Comparison of ENCODE assay signal across 1 cellular context in genomic region chr11:121464352-121464946, GRCh38.
A peak's percentile ranks its signal among the peaks of the same experiment; 100 is the strongest.
TF ChIP-seq lines count a peak whose summit lies in the region.

No MANE protein-coding gene starts in this region.

TF ChIP-seq in HEK293, 187 proteins besides CTCF, POLR2A, EP300 and RAD21 (continued from another document):
- TF ChIP-seq ZNF423 (tag by site-specific recombination; IDR thresholded peaks at IDR 0.05) (no peak), ZBTB17 (tag by site-specific recombination; IDR thresholded peaks at IDR 0.05) (peak; percentile 65; the same call in 1 of the 2 replicates), ZFHX2 (tag by site-specific recombination; conservative IDR thresholded peaks at IDR 0.05) (0 out of 2 replicates have a peak, but pooled peaks have one; percentile 19), ZNF404 (tag by site-specific recombination; IDR thresholded peaks at IDR 0.05) (no peak), ZNF76 (tag by site-specific recombination; IDR thresholded peaks at IDR 0.05; ENCODE audit: borderline replicate concordance, low read depth) (no peak), ZFP37 (tag by site-specific recombination; IDR thresholded peaks at IDR 0.05) (0 out of 2 replicates have a peak, but pooled peaks have one; percentile 53), ZNF610 (tag by site-specific recombination; IDR thresholded peaks at IDR 0.05; ENCODE audit: borderline replicate concordance) (no peak), ZFP69B (tag by site-specific recombination; IDR thresholded peaks at IDR 0.05) (no peak), ZBTB20 (tag by site-specific recombination; IDR thresholded peaks at IDR 0.05) (peak; percentile 88), ZNF660 (tag by site-specific recombination; IDR thresholded peaks at IDR 0.05) (peak; percentile 60; the same call in 1 of the 2 replicates), SP2 (tag by site-specific recombination; IDR thresholded peaks at IDR 0.05) (no peak), ZSCAN23 (tag by site-specific recombination; IDR thresholded peaks at IDR 0.05) (no peak), ATF2 (tag by site-specific recombination; IDR thresholded peaks at IDR 0.05; ENCODE audit: low read depth) (no peak), ZNF837 (tag by site-specific recombination; IDR thresholded peaks at IDR 0.05) (no peak), OSR2 (tag by site-specific recombination; IDR thresholded peaks at IDR 0.05) (peak; percentile 94), ZNF600 (tag by site-specific recombination; IDR thresholded peaks at IDR 0.05) (peak; percentile 96), TRIM28 (IDR thresholded peaks at IDR 0.05; ENCODE audit: borderline replicate concordance, low read length) (0 out of 2 replicates have a peak, but pooled peaks have one; percentile 28), ZNF629 (tag by site-specific recombination; IDR thresholded peaks at IDR 0.05) (peak; percentile 50; the same call in 1 of the 2 replicates), WT1 (tag by site-specific recombination; IDR thresholded peaks at IDR 0.05) (peak; percentile 59)
- TF ChIP-seq, protein P1, sequence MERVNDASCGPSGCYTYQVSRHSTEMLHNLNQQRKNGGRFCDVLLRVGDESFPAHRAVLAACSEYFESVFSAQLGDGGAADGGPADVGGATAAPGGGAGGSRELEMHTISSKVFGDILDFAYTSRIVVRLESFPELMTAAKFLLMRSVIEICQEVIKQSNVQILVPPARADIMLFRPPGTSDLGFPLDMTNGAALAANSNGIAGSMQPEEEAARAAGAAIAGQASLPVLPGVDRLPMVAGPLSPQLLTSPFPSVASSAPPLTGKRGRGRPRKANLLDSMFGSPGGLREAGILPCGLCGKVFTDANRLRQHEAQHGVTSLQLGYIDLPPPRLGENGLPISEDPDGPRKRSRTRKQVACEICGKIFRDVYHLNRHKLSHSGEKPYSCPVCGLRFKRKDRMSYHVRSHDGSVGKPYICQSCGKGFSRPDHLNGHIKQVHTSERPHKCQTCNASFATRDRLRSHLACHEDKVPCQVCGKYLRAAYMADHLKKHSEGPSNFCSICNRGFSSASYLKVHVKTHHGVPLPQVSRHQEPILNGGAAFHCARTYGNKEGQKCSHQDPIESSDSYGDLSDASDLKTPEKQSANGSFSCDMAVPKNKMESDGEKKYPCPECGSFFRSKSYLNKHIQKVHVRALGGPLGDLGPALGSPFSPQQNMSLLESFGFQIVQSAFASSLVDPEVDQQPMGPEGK (tag by site-specific recombination; IDR thresholded peaks at IDR 0.05), result peak; percentile 43; the same call in 1 of the 2 replicates
- TF ChIP-seq, protein P2, sequence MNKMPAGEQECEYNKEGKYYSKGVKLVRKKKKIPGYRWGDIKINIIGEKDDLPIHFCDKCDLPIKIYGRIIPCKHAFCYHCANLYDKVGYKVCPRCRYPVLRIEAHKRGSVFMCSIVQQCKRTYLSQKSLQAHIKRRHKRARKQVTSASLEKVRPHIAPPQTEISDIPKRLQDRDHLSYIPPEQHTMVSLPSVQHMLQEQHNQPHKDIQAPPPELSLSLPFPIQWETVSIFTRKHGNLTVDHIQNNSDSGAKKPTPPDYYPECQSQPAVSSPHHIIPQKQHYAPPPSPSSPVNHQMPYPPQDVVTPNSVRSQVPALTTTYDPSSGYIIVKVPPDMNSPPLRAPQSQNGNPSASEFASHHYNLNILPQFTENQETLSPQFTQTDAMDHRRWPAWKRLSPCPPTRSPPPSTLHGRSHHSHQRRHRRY (tag by site-specific recombination; IDR thresholded peaks at IDR 0.05), result no peak
TF ChIP-seq in HEK293: peak in this region for 25.
